Comparison of ENCODE assay signal across 9 cellular contexts in the genomic region with DNA sequence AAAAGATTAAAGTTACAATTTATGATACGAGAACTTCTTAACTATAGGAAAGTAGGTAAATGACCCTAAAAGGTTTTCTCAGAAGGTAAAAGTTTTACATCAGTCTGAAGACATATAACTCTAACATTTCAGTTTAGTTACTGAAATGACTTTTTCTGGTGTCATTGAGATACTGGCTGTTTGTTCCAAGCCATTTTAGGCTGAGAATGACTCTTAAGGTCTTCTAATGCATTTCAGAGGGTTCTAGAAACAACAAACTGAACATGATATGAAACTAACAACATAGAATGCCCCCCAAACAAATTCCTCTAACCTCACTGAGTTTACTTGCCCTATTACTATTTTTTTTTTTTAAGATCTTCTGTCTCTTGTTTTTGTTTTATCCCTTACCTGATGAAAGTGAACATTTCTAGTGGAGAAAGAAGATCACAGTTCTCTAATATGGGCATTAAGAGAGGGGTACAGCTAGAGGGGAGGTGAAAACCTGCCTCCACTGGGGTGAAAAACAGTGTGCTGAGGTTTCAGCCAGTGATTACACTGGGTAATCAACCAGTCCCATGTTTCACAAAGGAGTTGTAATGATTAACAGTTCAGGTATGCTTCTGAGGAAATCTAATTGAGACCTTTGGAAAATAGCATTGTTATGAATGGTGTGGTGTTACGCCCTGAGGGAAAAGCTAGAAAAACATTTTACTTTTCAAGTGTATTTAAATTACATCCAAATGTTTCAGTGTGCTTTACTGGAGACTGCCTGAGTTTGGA.
A peak's percentile ranks its signal among the peaks of the same experiment; 100 is the strongest.
DNase-seq lines count a peak whose midpoint lies in the region; ATAC-seq lines count a peak whose summit lies in the region.
"Had no signal": no experiment of that assay in that cellular context is flagged by ENCODE, and none has a peak within 500 bp of the region (broad histone marks: within the 10 kb centered on the region; RNA-seq: fewer than 3 reads in every experiment).

No MANE protein-coding gene starts in this region.

- H3K36me3 ChIP-seq in ACC112 (ENCODE audit: insufficient read depth, low read length) = peaks cover 35% of the 10 kb centered on the region
- peaks cover 49% of the 10 kb centered on the region for H3K36me3 ChIP-seq in adipocyte (ENCODE audit: control insufficient read depth, insufficient read depth, low read length, severe bottlenecking)
- H3K36me3 ChIP-seq: cardiac muscle cell had no signal

- no peak overlapping the region for H2AFZ ChIP-seq in ACC112 (ENCODE audit: low read length, unreplicated experiment)

- H3K9ac ChIP-seq in adipocyte (ENCODE audit: low read length) = peak overlapping the region; percentile 98

- DNase-seq in HPDE6-E6E7 (ENCODE audit: extremely low spot score) = peak; percentile 64
- peak; percentile 96 for DNase-seq in adipocyte (ENCODE audit: low read depth)
- peak; percentile 89 for DNase-seq in kidney tubule cell (ENCODE audit: low spot score)
- DNase-seq in NCI-H1436 (lab: John Stamatoyannopoulos, UW) = no peak
- DNase-seq in NCI-H128 (lab: John Stamatoyannopoulos, UW; ENCODE audit: unreplicated experiment) = no peak

- H3K4me3 ChIP-seq in ACC112 (ENCODE audit: low read depth, low read length) (no peak overlapping the region), adipocyte (ENCODE audit: low read length) (no peak overlapping the region)
- H3K4me3 ChIP-seq: cardiac muscle cell had no signal

- no peaks in the 10 kb centered on the region for H3K27me3 ChIP-seq in ACC112 (ENCODE audit: insufficient read depth, low read length)
- H3K27me3 ChIP-seq in adipocyte (replicated peaks; ENCODE audit: control insufficient read depth, insufficient read depth, low read length) = no peaks in the 10 kb centered on the region
- H3K27me3 ChIP-seq: cardiac muscle cell had no signal

- H3K4me1 ChIP-seq in ACC112 (ENCODE audit: control insufficient read depth, insufficient read depth, low read length, unreplicated experiment) (peaks cover 82% of the 10 kb centered on the region), adipocyte (ENCODE audit: control insufficient read depth, insufficient read depth, low read length) (peaks cover 97% of the 10 kb centered on the region)

- peak overlapping the region; percentile 69 for H3K27ac ChIP-seq in ACC112 (ENCODE audit: low read depth, low read length)
- H3K27ac ChIP-seq: cardiac muscle cell had no signal

- peaks cover 11% of the 10 kb centered on the region for H3K79me2 ChIP-seq in ACC112 (ENCODE audit: control insufficient read depth, insufficient read depth, low read length, unreplicated experiment)

- H3K9me3 ChIP-seq in adipocyte (ENCODE audit: control insufficient read depth, low read length) = no peaks in the 10 kb centered on the region

- ATAC-seq in HG02759 (IDR thresholded peaks at IDR 0.05; ENCODE audit: unreplicated experiment) (no peak), GM19035 (IDR thresholded peaks at IDR 0.05; ENCODE audit: unreplicated experiment) (no peak)

Comparison
In these comparisons a context has a peak if more than half of its experiments do, and no peak if none do; other contexts are left out.
1. DNase-seq: peak in HPDE6-E6E7 (single experiment), adipocyte (single experiment) and kidney tubule cell (single experiment); none in NCI-H1436 (single experiment) and NCI-H128 (single experiment).